Comparison of ENCODE assay signal across 2 cellular contexts in genomic region chr2:124317628-124318027, GRCh38.
TF ChIP-seq lines count a peak whose summit lies in the region.

No MANE protein-coding gene starts in this region.

TF ChIP-seq in GM23338, 12 proteins besides CTCF, POLR2A, EP300 and RAD21:
- TF ChIP-seq NANOG (IDR thresholded peaks at IDR 0.05; ENCODE audit: borderline replicate concordance) (no peak), ZNF114 (CRISPR knock-in tag; IDR thresholded peaks at IDR 0.05) (no peak), POLR2AphosphoS5 (IDR thresholded peaks at IDR 0.05; ENCODE audit: low read depth) (no peak), EZH2phosphoT487 (IDR thresholded peaks at IDR 0.05; ENCODE audit: unreplicated experiment) (no peak), EZH2 (IDR thresholded peaks at IDR 0.05; ENCODE audit: low read depth, unreplicated experiment) (no peak), CREB1 (CRISPR knock-in tag; IDR thresholded peaks at IDR 0.05; ENCODE audit: low read depth) (no peak), STAT1 (IDR thresholded peaks at IDR 0.05; ENCODE audit: unreplicated experiment) (no peak), JUNB (IDR thresholded peaks at IDR 0.05; ENCODE audit: unreplicated experiment) (no peak), ZNF331 (CRISPR knock-in tag; IDR thresholded peaks at IDR 0.05; ENCODE audit: low read depth) (no peak)
- TF ChIP-seq, protein P1, sequence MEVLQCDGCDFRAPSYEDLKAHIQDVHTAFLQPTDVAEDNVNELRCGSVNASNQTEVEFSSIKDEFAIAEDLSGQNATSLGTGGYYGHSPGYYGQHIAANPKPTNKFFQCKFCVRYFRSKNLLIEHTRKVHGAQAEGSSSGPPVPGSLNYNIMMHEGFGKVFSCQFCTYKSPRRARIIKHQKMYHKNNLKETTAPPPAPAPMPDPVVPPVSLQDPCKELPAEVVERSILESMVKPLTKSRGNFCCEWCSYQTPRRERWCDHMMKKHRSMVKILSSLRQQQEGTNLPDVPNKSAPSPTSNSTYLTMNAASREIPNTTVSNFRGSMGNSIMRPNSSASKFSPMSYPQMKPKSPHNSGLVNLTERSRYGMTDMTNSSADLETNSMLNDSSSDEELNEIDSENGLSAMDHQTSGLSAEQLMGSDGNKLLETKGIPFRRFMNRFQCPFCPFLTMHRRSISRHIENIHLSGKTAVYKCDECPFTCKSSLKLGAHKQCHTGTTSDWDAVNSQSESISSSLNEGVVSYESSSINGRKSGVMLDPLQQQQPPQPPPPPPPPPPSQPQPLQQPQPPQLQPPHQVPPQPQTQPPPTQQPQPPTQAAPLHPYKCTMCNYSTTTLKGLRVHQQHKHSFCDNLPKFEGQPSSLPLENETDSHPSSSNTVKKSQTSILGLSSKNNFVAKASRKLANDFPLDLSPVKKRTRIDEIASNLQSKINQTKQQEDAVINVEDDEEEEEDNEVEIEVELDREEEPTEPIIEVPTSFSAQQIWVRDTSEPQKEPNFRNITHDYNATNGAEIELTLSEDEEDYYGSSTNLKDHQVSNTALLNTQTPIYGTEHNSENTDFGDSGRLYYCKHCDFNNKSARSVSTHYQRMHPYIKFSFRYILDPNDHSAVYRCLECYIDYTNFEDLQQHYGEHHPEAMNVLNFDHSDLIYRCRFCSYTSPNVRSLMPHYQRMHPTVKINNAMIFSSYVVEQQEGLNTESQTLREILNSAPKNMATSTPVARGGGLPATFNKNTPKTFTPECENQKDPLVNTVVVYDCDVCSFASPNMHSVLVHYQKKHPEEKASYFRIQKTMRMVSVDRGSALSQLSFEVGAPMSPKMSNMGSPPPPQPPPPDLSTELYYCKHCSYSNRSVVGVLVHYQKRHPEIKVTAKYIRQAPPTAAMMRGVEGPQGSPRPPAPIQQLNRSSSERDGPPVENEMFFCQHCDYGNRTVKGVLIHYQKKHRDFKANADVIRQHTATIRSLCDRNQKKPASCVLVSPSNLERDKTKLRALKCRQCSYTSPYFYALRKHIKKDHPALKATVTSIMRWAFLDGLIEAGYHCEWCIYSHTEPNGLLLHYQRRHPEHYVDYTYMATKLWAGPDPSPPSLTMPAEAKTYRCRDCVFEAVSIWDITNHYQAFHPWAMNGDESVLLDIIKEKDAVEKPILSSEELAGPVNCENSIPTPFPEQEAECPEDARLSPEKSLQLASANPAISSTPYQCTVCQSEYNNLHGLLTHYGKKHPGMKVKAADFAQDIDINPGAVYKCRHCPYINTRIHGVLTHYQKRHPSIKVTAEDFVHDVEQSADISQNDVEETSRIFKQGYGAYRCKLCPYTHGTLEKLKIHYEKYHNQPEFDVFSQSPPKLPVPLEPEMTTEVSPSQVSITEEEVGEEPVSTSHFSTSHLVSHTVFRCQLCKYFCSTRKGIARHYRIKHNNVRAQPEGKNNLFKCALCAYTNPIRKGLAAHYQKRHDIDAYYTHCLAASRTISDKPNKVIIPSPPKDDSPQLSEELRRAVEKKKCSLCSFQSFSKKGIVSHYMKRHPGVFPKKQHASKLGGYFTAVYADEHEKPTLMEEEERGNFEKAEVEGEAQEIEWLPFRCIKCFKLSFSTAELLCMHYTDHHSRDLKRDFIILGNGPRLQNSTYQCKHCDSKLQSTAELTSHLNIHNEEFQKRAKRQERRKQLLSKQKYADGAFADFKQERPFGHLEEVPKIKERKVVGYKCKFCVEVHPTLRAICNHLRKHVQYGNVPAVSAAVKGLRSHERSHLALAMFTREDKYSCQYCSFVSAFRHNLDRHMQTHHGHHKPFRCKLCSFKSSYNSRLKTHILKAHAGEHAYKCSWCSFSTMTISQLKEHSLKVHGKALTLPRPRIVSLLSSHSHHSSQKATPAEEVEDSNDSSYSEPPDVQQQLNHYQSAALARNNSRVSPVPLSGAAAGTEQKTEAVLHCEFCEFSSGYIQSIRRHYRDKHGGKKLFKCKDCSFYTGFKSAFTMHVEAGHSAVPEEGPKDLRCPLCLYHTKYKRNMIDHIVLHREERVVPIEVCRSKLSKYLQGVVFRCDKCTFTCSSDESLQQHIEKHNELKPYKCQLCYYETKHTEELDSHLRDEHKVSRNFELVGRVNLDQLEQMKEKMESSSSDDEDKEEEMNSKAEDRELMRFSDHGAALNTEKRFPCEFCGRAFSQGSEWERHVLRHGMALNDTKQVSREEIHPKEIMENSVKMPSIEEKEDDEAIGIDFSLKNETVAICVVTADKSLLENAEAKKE (CRISPR knock-in tag; IDR thresholded peaks at IDR 0.05), result no peak
- TF ChIP-seq, protein P2, sequence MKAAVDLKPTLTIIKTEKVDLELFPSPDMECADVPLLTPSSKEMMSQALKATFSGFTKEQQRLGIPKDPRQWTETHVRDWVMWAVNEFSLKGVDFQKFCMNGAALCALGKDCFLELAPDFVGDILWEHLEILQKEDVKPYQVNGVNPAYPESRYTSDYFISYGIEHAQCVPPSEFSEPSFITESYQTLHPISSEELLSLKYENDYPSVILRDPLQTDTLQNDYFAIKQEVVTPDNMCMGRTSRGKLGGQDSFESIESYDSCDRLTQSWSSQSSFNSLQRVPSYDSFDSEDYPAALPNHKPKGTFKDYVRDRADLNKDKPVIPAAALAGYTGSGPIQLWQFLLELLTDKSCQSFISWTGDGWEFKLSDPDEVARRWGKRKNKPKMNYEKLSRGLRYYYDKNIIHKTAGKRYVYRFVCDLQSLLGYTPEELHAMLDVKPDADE (IDR thresholded peaks at IDR 0.05), result no peak
- TF ChIP-seq, protein P3, sequence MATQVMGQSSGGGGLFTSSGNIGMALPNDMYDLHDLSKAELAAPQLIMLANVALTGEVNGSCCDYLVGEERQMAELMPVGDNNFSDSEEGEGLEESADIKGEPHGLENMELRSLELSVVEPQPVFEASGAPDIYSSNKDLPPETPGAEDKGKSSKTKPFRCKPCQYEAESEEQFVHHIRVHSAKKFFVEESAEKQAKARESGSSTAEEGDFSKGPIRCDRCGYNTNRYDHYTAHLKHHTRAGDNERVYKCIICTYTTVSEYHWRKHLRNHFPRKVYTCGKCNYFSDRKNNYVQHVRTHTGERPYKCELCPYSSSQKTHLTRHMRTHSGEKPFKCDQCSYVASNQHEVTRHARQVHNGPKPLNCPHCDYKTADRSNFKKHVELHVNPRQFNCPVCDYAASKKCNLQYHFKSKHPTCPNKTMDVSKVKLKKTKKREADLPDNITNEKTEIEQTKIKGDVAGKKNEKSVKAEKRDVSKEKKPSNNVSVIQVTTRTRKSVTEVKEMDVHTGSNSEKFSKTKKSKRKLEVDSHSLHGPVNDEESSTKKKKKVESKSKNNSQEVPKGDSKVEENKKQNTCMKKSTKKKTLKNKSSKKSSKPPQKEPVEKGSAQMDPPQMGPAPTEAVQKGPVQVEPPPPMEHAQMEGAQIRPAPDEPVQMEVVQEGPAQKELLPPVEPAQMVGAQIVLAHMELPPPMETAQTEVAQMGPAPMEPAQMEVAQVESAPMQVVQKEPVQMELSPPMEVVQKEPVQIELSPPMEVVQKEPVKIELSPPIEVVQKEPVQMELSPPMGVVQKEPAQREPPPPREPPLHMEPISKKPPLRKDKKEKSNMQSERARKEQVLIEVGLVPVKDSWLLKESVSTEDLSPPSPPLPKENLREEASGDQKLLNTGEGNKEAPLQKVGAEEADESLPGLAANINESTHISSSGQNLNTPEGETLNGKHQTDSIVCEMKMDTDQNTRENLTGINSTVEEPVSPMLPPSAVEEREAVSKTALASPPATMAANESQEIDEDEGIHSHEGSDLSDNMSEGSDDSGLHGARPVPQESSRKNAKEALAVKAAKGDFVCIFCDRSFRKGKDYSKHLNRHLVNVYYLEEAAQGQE (IDR thresholded peaks at IDR 0.05; ENCODE audit: unreplicated experiment), result no peak
TF ChIP-seq in GM23338: peak in this region for 0.

TF ChIP-seq in H1, 55 proteins besides CTCF, POLR2A, EP300 and RAD21:
- TF ChIP-seq CBX5 (IDR thresholded peaks at IDR 0.05; ENCODE audit: low read depth, low read length) (no peak), KDM4A (IDR thresholded peaks at IDR 0.05; ENCODE audit: low read depth, low read length, severe bottlenecking) (no peak), SAP30 (IDR thresholded peaks at IDR 0.05; ENCODE audit: insufficient read depth, insufficient replicate concordance, low read length) (no peak), POU5F1 (IDR thresholded peaks at IDR 0.05; ENCODE audit: low read depth, low read length) (no peak), SUZ12 (IDR thresholded peaks at IDR 0.05; ENCODE audit: low read length) (no peak), SP1 (IDR thresholded peaks at IDR 0.05; ENCODE audit: low read depth, low read length) (no peak), SP4 (IDR thresholded peaks at IDR 0.05; ENCODE audit: low read length) (no peak), NRF1 (IDR thresholded peaks at IDR 0.05; ENCODE audit: low read depth, low read length) (no peak), KDM1A (IDR thresholded peaks at IDR 0.05; ENCODE audit: borderline replicate concordance, low read length) (no peak), CHD2 (IDR thresholded peaks at IDR 0.05; ENCODE audit: low read length) (no peak), SP2 (IDR thresholded peaks at IDR 0.05; ENCODE audit: low read length) (no peak), MAX (IDR thresholded peaks at IDR 0.05) (no peak), CBX8 (IDR thresholded peaks at IDR 0.05; ENCODE audit: borderline replicate concordance, low read depth, low read length) (no peak), TBP (IDR thresholded peaks at IDR 0.05; ENCODE audit: low read depth, low read length) (no peak), TAF7 (optimal IDR thresholded peaks at IDR 0.05; ENCODE audit: borderline replicate concordance, low read depth, low read length) (no peak), GABPA (IDR thresholded peaks at IDR 0.05; ENCODE audit: borderline replicate concordance, insufficient read depth, low read length) (no peak), BACH1 (IDR thresholded peaks at IDR 0.05; ENCODE audit: low read length) (no peak)
- TF ChIP-seq, protein P4, sequence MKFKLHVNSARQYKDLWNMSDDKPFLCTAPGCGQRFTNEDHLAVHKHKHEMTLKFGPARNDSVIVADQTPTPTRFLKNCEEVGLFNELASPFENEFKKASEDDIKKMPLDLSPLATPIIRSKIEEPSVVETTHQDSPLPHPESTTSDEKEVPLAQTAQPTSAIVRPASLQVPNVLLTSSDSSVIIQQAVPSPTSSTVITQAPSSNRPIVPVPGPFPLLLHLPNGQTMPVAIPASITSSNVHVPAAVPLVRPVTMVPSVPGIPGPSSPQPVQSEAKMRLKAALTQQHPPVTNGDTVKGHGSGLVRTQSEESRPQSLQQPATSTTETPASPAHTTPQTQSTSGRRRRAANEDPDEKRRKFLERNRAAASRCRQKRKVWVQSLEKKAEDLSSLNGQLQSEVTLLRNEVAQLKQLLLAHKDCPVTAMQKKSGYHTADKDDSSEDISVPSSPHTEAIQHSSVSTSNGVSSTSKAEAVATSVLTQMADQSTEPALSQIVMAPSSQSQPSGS (IDR thresholded peaks at IDR 0.05; ENCODE audit: low read length), result no peak
